In genomic region chr1:105632342-105633196, GRCh38 we compare ENCODE assay signal across 21 cellular contexts.
DNase-seq lines count a peak whose midpoint lies in the region; ATAC-seq, FAIRE-seq and TF ChIP-seq lines count a peak whose summit lies in the region.
"Had no signal": no experiment of that assay in that cellular context is flagged by ENCODE, and none has a peak within 500 bp of the region (broad histone marks: within the 10 kb centered on the region; RNA-seq: fewer than 3 reads in every experiment).

No MANE protein-coding gene starts in this region.

- SMC1A ChIA-PET in GM12878 (lab: Charles Lee; ENCODE audit: uncharacterized antibody, unreplicated experiment): interaction anchor here (0.6 kb wide), 1 partner anchor 343 kb away, joined by 3 read pairs; no protein-coding TSS in a partner anchor

- POLR2A ChIA-PET in GM12878 (lab: Charles Lee): no interaction called here

- no peak for TF ChIP-seq POLR2A in GM12878 (IDR thresholded peaks at IDR 0.05; ENCODE audit: low read depth, low read length)
- no peak for TF ChIP-seq POLR2A in right lobe of liver (IDR thresholded peaks at IDR 0.05)

- H3K4me1 ChIP-seq in GM12878 (ENCODE audit: control insufficient read depth, insufficient read depth, low read length) (no peaks in the 10 kb centered on the region), right lobe of liver (no peaks in the 10 kb centered on the region), smooth muscle cell (ENCODE audit: low read depth) (no peaks in the 10 kb centered on the region), GM23248 (ENCODE audit: insufficient read depth) (no peaks in the 10 kb centered on the region)

- no peak overlapping the region for H3K27ac ChIP-seq in GM12878 (ENCODE audit: control insufficient read depth, insufficient read depth)
- H3K27ac ChIP-seq in right lobe of liver: peak overlapping the region in 1 of 3 donors; percentile 30
- H3K27ac ChIP-seq in smooth muscle cell (ENCODE audit: low read depth): no peak overlapping the region
- no peak overlapping the region for H3K27ac ChIP-seq in GM23248
- H3K27ac ChIP-seq: ovary had no signal

- WGBS in GM12878 (ENCODE audit: insufficient coverage, insufficient replicate concordance, low lambda C conversion rate, missing lambda C conversion rate): 39% methylated on average over 14 of the region's 14 CpGs
- 12% methylated on average over 12 of the region's 14 CpGs for WGBS in right lobe of liver (ENCODE audit: insufficient coverage, low coverage, low lambda C conversion rate, missing lambda C conversion rate)
- 68% methylated on average over 14 of the region's 14 CpGs for WGBS in smooth muscle cell (ENCODE audit: low lambda C conversion rate)
- WGBS in GM23248 (ENCODE audit: low coverage in 1 of 2, low lambda C conversion rate in 2 of 2, missing lambda C conversion rate in 2 of 2), 2 experiments: 6 to 8% methylated on average over 14 of the region's 14 CpGs

- H3K27me3 ChIP-seq in GM12878 (replicated peaks in 1 of 2; ENCODE audit: control insufficient read depth in 2 of 2, insufficient read depth in 2 of 2, low read length in 1 of 2) (no peaks in the 10 kb centered on the region), right lobe of liver (no peaks in the 10 kb centered on the region), smooth muscle cell (ENCODE audit: low read depth) (no peaks in the 10 kb centered on the region), GM23248 (replicated peaks; ENCODE audit: insufficient read depth) (no peaks in the 10 kb centered on the region)
- H3K27me3 ChIP-seq: ovary had no signal

- RAD21 ChIA-PET in GM12878 (lab: Charles Lee; ENCODE audit: unreplicated experiment): no interaction called here

- H3K4me2 ChIP-seq in GM12878 (ENCODE audit: control insufficient read depth, insufficient read depth): no peak overlapping the region
- no peak overlapping the region for H3K4me2 ChIP-seq in smooth muscle cell
- H3K4me2 ChIP-seq in GM23248 (ENCODE audit: unreplicated experiment): no peak overlapping the region

- no peaks in the 10 kb centered on the region for H3K79me2 ChIP-seq in GM12878 (ENCODE audit: control insufficient read depth, insufficient read depth, low read length)
- H3K79me2 ChIP-seq in smooth muscle cell (ENCODE audit: low read depth): no peaks in the 10 kb centered on the region
- H3K79me2 ChIP-seq in GM23248 (ENCODE audit: insufficient read depth): no peaks in the 10 kb centered on the region

- no peak for TF ChIP-seq RAD21 in GM12878 (IDR thresholded peaks at IDR 0.05; ENCODE audit: insufficient read depth, low read depth, low read length)

- H3K9me3 ChIP-seq in GM12878 (replicated peaks; ENCODE audit: control insufficient read depth, insufficient read depth, low read length) (no peaks in the 10 kb centered on the region), right lobe of liver (no peaks in the 10 kb centered on the region), smooth muscle cell (replicated peaks; ENCODE audit: low read depth) (no peaks in the 10 kb centered on the region), GM23248 (ENCODE audit: low read depth) (no peaks in the 10 kb centered on the region)
- H3K9me3 ChIP-seq: ovary had no signal

- H4K20me1 ChIP-seq in GM12878 (ENCODE audit: control insufficient read depth, insufficient read depth) (no peaks in the 10 kb centered on the region), smooth muscle cell (ENCODE audit: low read depth) (no peaks in the 10 kb centered on the region), GM23248 (ENCODE audit: insufficient read depth) (no peaks in the 10 kb centered on the region)

- H3F3A ChIP-seq in smooth muscle cell (ENCODE audit: low read depth) (no peaks in the 10 kb centered on the region), GM23248 (ENCODE audit: insufficient read depth) (no peaks in the 10 kb centered on the region)

- H2AFZ ChIP-seq in GM12878 (ENCODE audit: control insufficient read depth, low read depth, low read length): no peak overlapping the region
- H2AFZ ChIP-seq in smooth muscle cell (ENCODE audit: low read depth): no peak overlapping the region
- H2AFZ ChIP-seq in GM23248: no peak overlapping the region

- no peak for TF ChIP-seq EP300 in GM12878 (IDR thresholded peaks at IDR 0.05; ENCODE audit: borderline replicate concordance in 1 of 2, control insufficient read depth in 1 of 2, low read depth in 2 of 2, low read length in 2 of 2)

- CTCF ChIA-PET in GM12878 (lab: Yijun Ruan, JAX): no interaction called here

- FAIRE-seq in GM12878 (lab: Jason Lieb, UNC): no peak

- H3K4me3 ChIP-seq in GM12878 (no peak overlapping the region), right lobe of liver (peak overlapping the region in 1 of 3 donors; percentile 28), smooth muscle cell (peak overlapping the region; percentile 21), GM23248 (no peak overlapping the region)
- H3K4me3 ChIP-seq: ovary had no signal

- no peaks in the 10 kb centered on the region for H3K36me3 ChIP-seq in GM12878 (ENCODE audit: control insufficient read depth in 2 of 2, insufficient read depth in 2 of 2, low read length in 1 of 2)
- no peaks in the 10 kb centered on the region for H3K36me3 ChIP-seq in right lobe of liver
- no peaks in the 10 kb centered on the region for H3K36me3 ChIP-seq in smooth muscle cell (ENCODE audit: low read depth)
- no peaks in the 10 kb centered on the region for H3K36me3 ChIP-seq in GM23248 (ENCODE audit: low read depth)
- H3K36me3 ChIP-seq: ovary had no signal

- intact Hi-C loops in GM12878 (cut with micrococcal nuclease; ENCODE audit: unreplicated experiment) (no loop called here), right lobe of liver (cut with DNase I) (no loop called here)

- DNase-seq in HuH-7.5 (ENCODE audit: low spot score) (peak; percentile 36), GM12878 (ENCODE audit: low read depth, low spot score) (no peak), right lobe of liver (no peak), smooth muscle cell (lab: John Stamatoyannopoulos, UW; ENCODE audit: unreplicated experiment) (no peak), kidney glomerular epithelial cell (lab: John Stamatoyannopoulos, UW) (no peak), H4 (ENCODE audit: low spot score) (no peak), GM23248 (no peak)
- DNase-seq: activated CD4-positive, alpha-beta T cell treated with anti-CD3 and anti-CD28 coated beads, Interleukin-2, amount 10 ng/mL, durations not matched to agents 7 days and 5 days; activated CD8-positive, alpha-beta memory T cell treated with anti-CD3 and anti-CD28 coated beads, Interleukin-2, amount 50 U/mL, for 4 hours; activated gamma-delta T cell; amniotic stem cell; effector memory CD8-positive, alpha-beta T cell; hypothalamus; IMR-90; left cardiac atrium; NCI-H187; NCI-H345; NK-92 treated with Interleukin-12 subunit alpha and Interleukin-12 subunit beta, amount 100 ng/mL, for 24 hours; ovary; stimulated activated CD4-positive, alpha-beta T cell treated with anti-CD3 and anti-CD28 coated beads, Interleukin-4, amount 100 ng/mL, for 1 hour; T-cell had no signal

- no peak for TF ChIP-seq CTCF in GM12878 (IDR thresholded peaks at IDR 0.05 in 2 of 3, conservative IDR thresholded peaks at IDR 0.05 in 1 of 3; ENCODE audit: control insufficient read depth in 2 of 3, extremely low read depth in 1 of 3, insufficient read depth in 1 of 3, low read depth in 3 of 3, low read length in 3 of 3)
- TF ChIP-seq CTCF in right lobe of liver (IDR thresholded peaks at IDR 0.05): no peak
- TF ChIP-seq CTCF in smooth muscle cell (IDR thresholded peaks at IDR 0.05; ENCODE audit: borderline replicate concordance, insufficient read depth, poor library complexity, severe bottlenecking): no peak

- no peaks in the 10 kb centered on the region for H3K9me2 ChIP-seq in GM23248 (ENCODE audit: insufficient read depth)

- no peak overlapping the region for H3K9ac ChIP-seq in GM12878 (ENCODE audit: control insufficient read depth, insufficient read depth, low read length)
- no peak overlapping the region for H3K9ac ChIP-seq in smooth muscle cell (ENCODE audit: low read depth)
- H3K9ac ChIP-seq in GM23248: no peak overlapping the region

- in situ Hi-C loops in GM12878 (cut with MboI) (no loop called here), GM23248 (cut with MboI) (no loop called here)

- ATAC-seq in GM12878 (peak; percentile 78), right lobe of liver (peak; percentile 57 to 90 (median 74))
- ATAC-seq: effector memory CD8-positive, alpha-beta T cell; left cardiac atrium; T-cell had no signal

- no TSS peak for BruUV-seq in GM12878 (replicated peaks; lab: Mats Ljungman, UMichigan)

TF ChIP-seq in GM12878, 131 proteins besides CTCF, POLR2A, EP300 and RAD21:
- TF ChIP-seq DPF2 (IDR thresholded peaks at IDR 0.05) (peak; percentile 41; the same call in 1 of the 2 replicates), IKZF1 (conservative IDR thresholded peaks at IDR 0.05) (peak; percentile 56), MTA2 (IDR thresholded peaks at IDR 0.05; ENCODE audit: low read depth) (peak; percentile 72), ATF7 (IDR thresholded peaks at IDR 0.05; ENCODE audit: low read depth) (0 out of 2 replicates have a peak, but pooled peaks have one; percentile 17), USF2 (IDR thresholded peaks at IDR 0.05; ENCODE audit: borderline replicate concordance, low read depth, low read length) (no peak), IRF5 (IDR thresholded peaks at IDR 0.05; ENCODE audit: borderline replicate concordance) (peak; percentile 10; the same call in 1 of the 2 replicates)
